Comparison of ENCODE assay signal across 15 cellular contexts in the genomic region with DNA sequence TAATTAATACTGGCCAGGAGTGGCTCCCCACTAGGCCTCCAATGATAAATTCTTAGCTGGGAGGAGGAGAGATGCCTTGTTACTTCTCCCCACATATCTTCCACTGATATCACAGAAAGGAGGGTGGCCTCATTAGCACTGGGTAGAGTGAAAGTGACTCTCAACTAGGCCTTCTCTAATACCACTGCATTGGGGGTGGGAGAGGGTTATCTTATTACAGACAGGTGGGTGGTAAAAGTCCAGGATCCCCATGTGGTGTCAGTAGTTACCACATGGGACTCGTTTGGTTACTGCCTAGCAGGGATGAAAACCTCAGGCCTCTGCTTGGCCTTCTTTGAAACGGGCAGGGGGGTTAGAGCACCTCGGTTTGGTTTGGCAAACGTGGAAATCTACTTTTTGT.
DNase-seq lines count a peak whose midpoint lies in the region; ATAC-seq lines count a peak whose summit lies in the region.
"Had no signal": no experiment of that assay in that cellular context is flagged by ENCODE, and none has a peak within 500 bp of the region (broad histone marks: within the 10 kb centered on the region; RNA-seq: fewer than 3 reads in every experiment).

No MANE protein-coding gene starts in this region.

- no peak for ATAC-seq in stimulated activated memory B cell treated with anti-CD40 and anti-IgM and Interleukin-4, amounts not matched to agents 10 μg/mL and 1 μg/mL and 100 μg/mL, for 72 hours
- no peak for ATAC-seq in GM19397 (IDR thresholded peaks at IDR 0.05; ENCODE audit: unreplicated experiment)
- ATAC-seq: esophagus mucosa, left ventricle myocardium superior had no signal

- H3K36me3 Mint-ChIP-seq in stimulated activated memory B cell treated with anti-CD40 and anti-IgM and Interleukin-4, amounts not matched to agents 10 μg/mL and 1 μg/mL and 100 μg/mL, for 72 hours: peaks cover 53% of the 10 kb centered on the region

- no peak overlapping the region for H3K4me3 Mint-ChIP-seq in stimulated activated memory B cell treated with anti-CD40 and anti-IgM and Interleukin-4, amounts not matched to agents 10 μg/mL and 1 μg/mL and 100 μg/mL, for 72 hours
- H3K4me3 Mint-ChIP-seq: T-helper 2 cell treated with Interferon-gamma antibody and Interleukin-4, amounts not matched to agents 5 μg/mL and 100 μg/mL, for 36 hours had no signal

- in situ Hi-C loops in G401 (cut with HindIII; ENCODE audit: low sequenced_read_pairs): no loop called here

- no peaks in the 10 kb centered on the region for H3K27me3 Mint-ChIP-seq in stimulated activated memory B cell treated with anti-CD40 and anti-IgM and Interleukin-4, amounts not matched to agents 10 μg/mL and 1 μg/mL and 100 μg/mL, for 72 hours

- H3K9me3 Mint-ChIP-seq in stimulated activated memory B cell treated with anti-CD40 and anti-IgM and Interleukin-4, amounts not matched to agents 10 μg/mL and 1 μg/mL and 100 μg/mL, for 72 hours: no peaks in the 10 kb centered on the region
- H3K9me3 Mint-ChIP-seq: T-helper 2 cell treated with Interferon-gamma antibody and Interleukin-4, amounts not matched to agents 5 μg/mL and 100 μg/mL, for 36 hours had no signal

- H3K27ac Mint-ChIP-seq in stimulated activated memory B cell treated with anti-CD40 and anti-IgM and Interleukin-4, amounts not matched to agents 10 μg/mL and 1 μg/mL and 100 μg/mL, for 72 hours: peak overlapping the region; percentile 52
- H3K27ac Mint-ChIP-seq: T-helper 2 cell treated with Interferon-gamma antibody and Interleukin-4, amounts not matched to agents 5 μg/mL and 100 μg/mL, for 36 hours had no signal

- peaks cover 42% of the 10 kb centered on the region for H3K4me1 Mint-ChIP-seq in stimulated activated memory B cell treated with anti-CD40 and anti-IgM and Interleukin-4, amounts not matched to agents 10 μg/mL and 1 μg/mL and 100 μg/mL, for 72 hours

- DNase-seq in NCI-H510A treated with DMSO at 0.1 percent for 48 hours (lab: John Stamatoyannopoulos, UW) (peak; percentile 43), NCI-H510A (lab: John Stamatoyannopoulos, UW) (no peak), OCI-M1 (lab: John Stamatoyannopoulos, UW) (peak; percentile 57), islet precursor cell (peak; percentile 38), G401 (ENCODE audit: low spot score) (no peak), NCI-H187 (lab: John Stamatoyannopoulos, UW) (no peak)
- DNase-seq: activated CD4-positive, CD25-positive, alpha-beta regulatory T cell treated with anti-CD3 and anti-CD28 coated beads, Interleukin-2, amount 50 U/mL, for 72 hours; left ventricle myocardium superior; MG63; NCI-H187 treated with DMSO at 0.1 percent for 48 hours; spleen had no signal

Comparison
In these comparisons a context has a peak if more than half of its experiments do, and no peak if none do; other contexts are left out.
1. DNase-seq: peak in NCI-H510A treated with DMSO at 0.1 percent for 48 hours (single experiment), OCI-M1 (single experiment) and islet precursor cell (single experiment); none in NCI-H510A (single experiment), G401 (single experiment) and NCI-H187 (0 of 2).